20 cellular contexts compared by ENCODE assay signal in the genomic region with DNA sequence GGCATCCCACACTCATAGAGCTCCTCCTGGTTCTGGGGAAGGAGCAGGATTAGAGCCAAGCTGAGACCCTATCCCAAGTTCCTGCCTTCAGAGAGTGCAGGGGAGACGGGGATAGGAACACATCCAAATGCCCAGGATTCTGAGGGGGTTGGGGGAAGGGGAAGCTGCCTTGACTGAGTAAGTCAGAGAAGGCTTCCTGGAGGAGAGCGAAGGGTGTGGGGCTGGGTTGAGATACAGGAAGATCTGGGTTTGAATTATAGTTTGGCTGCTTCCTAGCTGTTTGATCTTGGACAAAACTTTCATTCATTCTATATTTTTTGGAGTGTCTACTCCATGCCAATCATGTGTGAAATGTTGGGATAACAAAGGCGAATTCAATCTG. TPM values are rescaled to one million over a fixed set of nuclear protein-coding genes. Genes with fewer than 3 reads are reported as not detected.
DNase-seq lines count a peak whose midpoint lies in the region; ATAC-seq, FAIRE-seq and TF ChIP-seq lines count a peak whose summit lies in the region.
"Had no signal": no experiment of that assay in that cellular context is flagged by ENCODE, and none has a peak within 500 bp of the region (broad histone marks: within the 10 kb centered on the region; RNA-seq: fewer than 3 reads in every experiment).

No MANE protein-coding gene starts in this region.

- WGBS in H9 (ENCODE audit: extremely low coverage, insufficient read length, low lambda C conversion rate) = no CpG with 5 or more reads among the region's 3 CpGs
- 76% methylated on average over 3 of the region's 3 CpGs for whole genome bisulfite sequencing in K562 (ENCODE audit: insufficient coverage, low coverage, missing lambda C conversion rate)

- H3K9me3 ChIP-seq in H9 (ENCODE audit: control insufficient read depth, low read depth, low read length) (no peaks in the 10 kb centered on the region), K562 (replicated peaks; ENCODE audit: control insufficient read depth, insufficient read depth, low read depth, low read length) (no peaks in the 10 kb centered on the region), neutrophil (no peaks in the 10 kb centered on the region)
- H3K9me3 ChIP-seq: Caco-2, HAP-1 had no signal

- H2BK20ac ChIP-seq in H9 (ENCODE audit: low read depth, low read length, poor library complexity, severe bottlenecking) = no peak overlapping the region

- no peak overlapping the region for H3K23ac ChIP-seq in H9 (ENCODE audit: insufficient read length, low read depth, low read length)

- H2AK5ac ChIP-seq in H9 (ENCODE audit: insufficient read length, low read length) = no peak overlapping the region

- H3T11ph ChIP-seq in H9 (ENCODE audit: low read length) = no peak overlapping the region

- BruUV-seq in K562 (replicated peaks; lab: Mats Ljungman, UMichigan) = no TSS peak

- H4K91ac ChIP-seq in H9 (ENCODE audit: insufficient read length, low read depth, low read length) = no peak overlapping the region

- H3K4me3 ChIP-seq in K562 = no peak overlapping the region
- no peak overlapping the region for H3K4me3 ChIP-seq in neutrophil (ENCODE audit: low read depth in 1 of 2, low read length in 1 of 2)
- H3K4me3 ChIP-seq: HAP-1 had no signal

- H3K9me1 ChIP-seq in K562 (ENCODE audit: control insufficient read depth, insufficient read depth, low read length) = no peaks in the 10 kb centered on the region

- peak overlapping the region; percentile 50 for H3K27ac Mint-ChIP-seq in activated CD4-positive, alpha-beta T cell treated with anti-CD3 and anti-CD28 coated beads, Interleukin-2, amount 10 ng/mL, durations not matched to agents 7 days and 5 days
- no peak overlapping the region for H3K27ac Mint-ChIP-seq in H9

- no peaks in the 10 kb centered on the region for H4K20me1 ChIP-seq in H9 (ENCODE audit: control insufficient read depth, insufficient read depth, insufficient read length)
- H4K20me1 ChIP-seq in K562 (replicated peaks; ENCODE audit: control insufficient read depth, insufficient read depth, low read length) = no peaks in the 10 kb centered on the region

- no peak overlapping the region for H2AFZ ChIP-seq in H9 (ENCODE audit: low read length)
- no peak overlapping the region for H2AFZ ChIP-seq in K562 (ENCODE audit: low read depth, low read length)

- no peak for TF ChIP-seq RAD21 in K562 (CRISPR knock-in tag; conservative IDR thresholded peaks at IDR 0.05 in 1 of 2, IDR thresholded peaks at IDR 0.05 in 1 of 2)

- no peak overlapping the region for H3K9ac ChIP-seq in H9 (ENCODE audit: extremely low read depth, insufficient read length, low read length)
- peak overlapping the region in 1 of 2 experiments; percentile 49; a peak in 1 of 4 replicates for H3K9ac ChIP-seq in K562 (ENCODE audit: insufficient read depth in 1 of 2, low read depth in 2 of 2, low read length in 2 of 2)

- H4K8ac ChIP-seq in H9 (replicated peaks; ENCODE audit: insufficient read length, low read depth, low read length) = no peak overlapping the region

- H3K27me3 ChIP-seq in H9 (ENCODE audit: insufficient read depth, low read length) (no peaks in the 10 kb centered on the region), K562 (ENCODE audit: control insufficient read depth in 2 of 2, insufficient read depth in 2 of 2, low read length in 2 of 2) (no peaks in the 10 kb centered on the region), neutrophil (peaks cover 19% of the 10 kb centered on the region)

- H3K14ac ChIP-seq in H9 (ENCODE audit: insufficient read depth, low read length) = no peak overlapping the region

- H3K27me3 Mint-ChIP-seq in activated CD4-positive, alpha-beta T cell treated with anti-CD3 and anti-CD28 coated beads, Interleukin-2, amount 10 ng/mL, durations not matched to agents 7 days and 5 days = no peaks in the 10 kb centered on the region
- peaks cover 27% of the 10 kb centered on the region for H3K27me3 Mint-ChIP-seq in H9 (ENCODE audit: low read depth)

- H4K5ac ChIP-seq in H9 (ENCODE audit: insufficient read length, low read depth, low read length) = no peak overlapping the region

- H3K4me1 ChIP-seq in H9 (ENCODE audit: insufficient read depth, low read length) = no peaks in the 10 kb centered on the region; the same call in 1 of the 2 replicates
- H3K4me1 ChIP-seq in K562 (replicated peaks in 1 of 2; ENCODE audit: control insufficient read depth in 2 of 2, insufficient read depth in 2 of 2, low read length in 2 of 2) = peaks cover 13 to 14% of the 10 kb centered on the region in 2 experiments; a peak in 4 of 5 replicates
- H3K4me1 ChIP-seq in neutrophil (ENCODE audit: control insufficient read depth in 1 of 2, insufficient read depth in 1 of 2, low read depth in 1 of 2, low read length in 1 of 2) = peaks cover 42 to 46% of the 10 kb centered on the region in 2 experiments

- H3K23me2 ChIP-seq in H9 (ENCODE audit: insufficient read length, low read depth, low read length, poor library complexity, severe bottlenecking) = peaks cover 5% of the 10 kb centered on the region

- H2BK15ac ChIP-seq in H9 (ENCODE audit: low read depth, low read length) = no peak overlapping the region

- ATAC-seq in K562 (no peak), HG02870 (IDR thresholded peaks at IDR 0.05; ENCODE audit: unreplicated experiment) (no peak)
- ATAC-seq: Panc1, Right ventricle myocardium inferior had no signal

- H3K79me1 ChIP-seq in H9 (ENCODE audit: insufficient read depth, low read depth, low read length, poor library complexity, severe bottlenecking) = no peaks in the 10 kb centered on the region

- no peak overlapping the region for H2BK120ac ChIP-seq in H9 (ENCODE audit: low read depth, low read length, poor library complexity, severe bottlenecking)

- CTCF ChIA-PET in activated CD4-positive, alpha-beta T cell treated with anti-CD3 and anti-CD28 coated beads, Interleukin-2, amount 10 ng/mL, durations not matched to agents 7 days and 5 days (lab: Charles Lee) = interaction anchor here (0.5 to 3.4 kb wide), 4 partner anchors 10 to 707 kb away, joined by 3 to 13 read pairs (median 3); no protein-coding TSS in a partner anchor
- CTCF ChIA-PET in K562 (lab: Yijun Ruan, JAX; ENCODE audit: low intra/inter-chr PET ratio) = no interaction called here

- H3K4me3 Mint-ChIP-seq in activated CD4-positive, alpha-beta T cell treated with anti-CD3 and anti-CD28 coated beads, Interleukin-2, amount 10 ng/mL, durations not matched to agents 7 days and 5 days = no peak overlapping the region
- H3K4me3 Mint-ChIP-seq in H9 = peak overlapping the region in 1 of 2 experiments; percentile 47; a peak in 2 of 5 replicates

- POLR2A ChIA-PET in activated CD4-positive, alpha-beta T cell treated with anti-CD3 and anti-CD28 coated beads, Interleukin-2, amount 10 ng/mL, durations not matched to agents 7 days and 5 days (lab: Charles Lee) = no interaction called here
- POLR2A ChIA-PET in K562 (lab: Yijun Ruan, JAX) = interaction anchor here (0.5 to 1.5 kb wide), 10 partner anchors 10 to 1288 kb away, joined by 3 to 5 read pairs (median 3); no protein-coding TSS in a partner anchor

- H3K79me2 ChIP-seq in H9 (ENCODE audit: insufficient read depth, low read length) (no peaks in the 10 kb centered on the region), K562 (ENCODE audit: control insufficient read depth, insufficient read depth, low read length) (no peaks in the 10 kb centered on the region)

- H3K27ac ChIP-seq in H9 (ENCODE audit: insufficient read length, low read depth, low read length) = no peak overlapping the region
- no peak overlapping the region for H3K27ac ChIP-seq in K562 (ENCODE audit: extremely low read depth, low read depth, low read length)
- H3K27ac ChIP-seq in neutrophil = peak overlapping the region; percentile 67

- H3K56ac ChIP-seq in H9 (ENCODE audit: insufficient read length, low read depth, low read length) = no peak overlapping the region

- TF ChIP-seq POLR2A in K562 (conservative IDR thresholded peaks at IDR 0.05) = no peak

- in situ Hi-C loops in K562 (cut with MboI) = no loop called here

- no peak for DNase-seq in activated CD4-positive, alpha-beta T cell treated with anti-CD3 and anti-CD28 coated beads, Interleukin-2, amount 10 ng/mL, durations not matched to agents 7 days and 5 days
- no peak for DNase-seq in activated CD4-positive, alpha-beta T cell treated with anti-CD3 and anti-CD28 coated beads, Interleukin-2, amount 50 U/mL, for 1 hour
- DNase-seq in H9 (no peak), K562 (ENCODE audit: extremely low read depth in 1 of 4, low spot score in 3 of 4) (no peak), occipital lobe (lab: John Stamatoyannopoulos, UW) (no peak)
- DNase-seq in stimulated activated naive CD4-positive, alpha-beta T cell treated with Interleukin-2 at 50 U/mL for 16 hours (lab: John Stamatoyannopoulos, UW) = no peak
- DNase-seq: 8988T, Caco-2, DMS153, IMR-90, NCI-H1105, NCI-H1694, NCI-H510A treated with DMSO at 0.1 percent for 48 hours had no signal

- H2BK12ac ChIP-seq in H9 (ENCODE audit: insufficient read length, low read depth, low read length) = no peak overlapping the region

- H3K4me1 Mint-ChIP-seq in activated CD4-positive, alpha-beta T cell treated with anti-CD3 and anti-CD28 coated beads, Interleukin-2, amount 10 ng/mL, durations not matched to agents 7 days and 5 days = peaks cover 28% of the 10 kb centered on the region
- peaks cover 34 to 54% of the 10 kb centered on the region in 2 experiments for H3K4me1 Mint-ChIP-seq in H9

- H3K36me3 Mint-ChIP-seq in activated CD4-positive, alpha-beta T cell treated with anti-CD3 and anti-CD28 coated beads, Interleukin-2, amount 10 ng/mL, durations not matched to agents 7 days and 5 days (ENCODE audit: low read depth) = no peaks in the 10 kb centered on the region
- H3K36me3 Mint-ChIP-seq in H9 (ENCODE audit: insufficient read depth in 1 of 3, low read depth in 3 of 3) = no peaks in the 10 kb centered on the region; a peak in 1 of 7 replicates

- intact Hi-C loops in K562 (cut with micrococcal nuclease) = no loop called here

- H3K36me3 ChIP-seq in K562 (ENCODE audit: control insufficient read depth, insufficient read depth, low read length) (no peaks in the 10 kb centered on the region), neutrophil (no peaks in the 10 kb centered on the region)
- H3K36me3 ChIP-seq: HAP-1 had no signal

- H3K9me3 Mint-ChIP-seq in activated CD4-positive, alpha-beta T cell treated with anti-CD3 and anti-CD28 coated beads, Interleukin-2, amount 10 ng/mL, durations not matched to agents 7 days and 5 days = no peaks in the 10 kb centered on the region
- no peaks in the 10 kb centered on the region for H3K9me3 Mint-ChIP-seq in H9

- TF ChIP-seq EP300 in K562 (IDR thresholded peaks at IDR 0.05; ENCODE audit: low read length) = no peak

- H2BK5ac ChIP-seq in H9 (ENCODE audit: insufficient read length, low read length) = no peak overlapping the region

- H3K4ac ChIP-seq in H9 (ENCODE audit: low read depth, low read length) = no peak overlapping the region

- no peak overlapping the region for H3K4me2 ChIP-seq in H9 (ENCODE audit: insufficient read depth, insufficient read length, low read length)
- no peak overlapping the region for H3K4me2 ChIP-seq in K562 (ENCODE audit: insufficient read depth, low read length)

- TF ChIP-seq CTCF in H9 (conservative IDR thresholded peaks at IDR 0.05) (no peak), K562 (IDR thresholded peaks at IDR 0.05 in 2 of 3, conservative IDR thresholded peaks at IDR 0.05 in 1 of 3; ENCODE audit: insufficient read depth in 2 of 3, low read depth in 1 of 3, low read length in 3 of 3) (no peak), neutrophil (IDR thresholded peaks at IDR 0.05) (no peak)

- no peak for FAIRE-seq in K562 (lab: Jason Lieb, UNC)

- peak overlapping the region; percentile 27 for H3K18ac ChIP-seq in H9 (ENCODE audit: insufficient read length, low read depth, low read length)

RNA-seq across cellular contexts. Expression of gene AQP2, which starts 8.0 kb away (rescaled TPM):
- total RNA-seq in activated CD4-positive, alpha-beta T cell treated with anti-CD3 and anti-CD28 coated beads, Interleukin-2, amount 10 ng/mL, durations not matched to agents 7 days and 5 days = not detected
- total RNA-seq in H9 (2021) (not detected in 2 replicates), K562 (2014; rRNA removed) (not detected in 2 replicates), K562 (2014; rRNA removed; fragmentation: Illumina TruSeq; extraction: Trizol) (not detected in 2 replicates), K562 (2015; rRNA removed; fragmentation: Illumina TruSeq; extraction: Trizol) (not detected in 2 replicates), K562 (2021) (not detected in 2 replicates), occipital lobe (not detected)
- not detected in 2 replicates for total RNA-seq in K562 (2011; cell fraction: chromatin; rRNA removed; ENCODE audit: low replicate concordance)
- total RNA-seq in K562 (2011; cell fraction: nucleolus; rRNA removed) = not detected in 2 replicates
- total RNA-seq in K562 (2011; cell fraction: nucleoplasm; rRNA removed) = not detected in 2 replicates
- polyA plus RNA-seq in K562 (2011; rRNA removed) (not detected in 2 replicates), K562 (2014; fragmentation: Illumina TruSeq; extraction: Trizol) (not detected in 2 replicates), K562 (2014; fragmentation: Nextera tagmentation; extraction: Ambion mirVana) (not detected), K562 (2014; rRNA removed) (not detected in 2 replicates)
- polyA plus RNA-seq in K562 (2011; cell fraction: cytosol; rRNA removed) = not detected in 2 replicates
- polyA plus RNA-seq in K562 (2011; cell fraction: nucleus; rRNA removed) = not detected in 2 replicates
- not detected in 2 replicates for polyA plus RNA-seq in K562 (2012)
- not detected in 2 replicates for polyA minus RNA-seq in K562 (2011; rRNA and poly(A)+ RNA removed)
- polyA minus RNA-seq in K562 (2011; cell fraction: cytosol; rRNA and poly(A)+ RNA removed) = not detected in 2 replicates
- polyA minus RNA-seq in K562 (2011; cell fraction: nucleus; rRNA and poly(A)+ RNA removed) = not detected in 2 replicates
- total RNA-seq: Caco-2, IMR-90, LHCN-M2, Right ventricle myocardium inferior had no signal
- polyA plus RNA-seq: BJ, IMR-90 had no signal

RNA-seq across cellular contexts. Expression of gene AQP5, which starts 19.2 kb away (rescaled TPM):
- not detected for total RNA-seq in activated CD4-positive, alpha-beta T cell treated with anti-CD3 and anti-CD28 coated beads, Interleukin-2, amount 10 ng/mL, durations not matched to agents 7 days and 5 days
- total RNA-seq in H9 (2021) (2.5 and 2.8 TPM in 2 replicates), K562 (2014; rRNA removed) (not detected in 2 replicates), K562 (2014; rRNA removed; fragmentation: Illumina TruSeq; extraction: Trizol) (not detected in 2 replicates), K562 (2015; rRNA removed; fragmentation: Illumina TruSeq; extraction: Trizol) (not detected in 2 replicates), K562 (2021) (not detected in 2 replicates), occipital lobe (0.62 TPM)
- total RNA-seq in K562 (2011; cell fraction: chromatin; rRNA removed; ENCODE audit: low replicate concordance) = not detected in 2 replicates
- total RNA-seq in K562 (2011; cell fraction: nucleolus; rRNA removed) = not detected in 2 replicates
- total RNA-seq in K562 (2011; cell fraction: nucleoplasm; rRNA removed) = not detected in 2 replicates
- polyA plus RNA-seq in K562 (2011; rRNA removed) (not detected in 2 replicates), K562 (2014; fragmentation: Illumina TruSeq; extraction: Trizol) (not detected in 2 replicates), K562 (2014; fragmentation: Nextera tagmentation; extraction: Ambion mirVana) (not detected), K562 (2014; rRNA removed) (not detected in 2 replicates)
- polyA plus RNA-seq in K562 (2011; cell fraction: cytosol; rRNA removed) = not detected in 2 replicates
- polyA plus RNA-seq in K562 (2011; cell fraction: nucleus; rRNA removed) = not detected in 2 replicates
- not detected in 2 replicates for polyA plus RNA-seq in K562 (2012)
- polyA minus RNA-seq in K562 (2011; rRNA and poly(A)+ RNA removed) = not detected in 2 replicates
- not detected in 2 replicates for polyA minus RNA-seq in K562 (2011; cell fraction: cytosol; rRNA and poly(A)+ RNA removed)
- not detected in 2 replicates for polyA minus RNA-seq in K562 (2011; cell fraction: nucleus; rRNA and poly(A)+ RNA removed)
- total RNA-seq: Caco-2, IMR-90 had no signal
- polyA plus RNA-seq: BJ, IMR-90 had no signal

RNA-seq across cellular contexts. Expression of gene AQP6, which starts 30.2 kb away (rescaled TPM):
- not detected for total RNA-seq in activated CD4-positive, alpha-beta T cell treated with anti-CD3 and anti-CD28 coated beads, Interleukin-2, amount 10 ng/mL, durations not matched to agents 7 days and 5 days
- 0.09 and 0.11 TPM in 2 replicates for total RNA-seq in H9 (2021)
- total RNA-seq in K562 (2011; cell fraction: chromatin; rRNA removed; ENCODE audit: low replicate concordance) = 0.09 and 0.14 TPM in 2 replicates
- total RNA-seq in K562 (2011; cell fraction: nucleolus; rRNA removed) = not detected in 2 replicates
- total RNA-seq in K562 (2011; cell fraction: nucleoplasm; rRNA removed) = not detected in 2 replicates
- total RNA-seq in K562 (2014; rRNA removed) = 0.05 TPM in 1 of 2 replicates, not detected in the other
- total RNA-seq in K562 (2014; rRNA removed; fragmentation: Illumina TruSeq; extraction: Trizol) = not detected in 2 replicates
- total RNA-seq in K562 (2015; rRNA removed; fragmentation: Illumina TruSeq; extraction: Trizol) = not detected in 2 replicates
- total RNA-seq in K562 (2021) = not detected in 2 replicates
- polyA plus RNA-seq in K562 (2011; rRNA removed) = not detected in 2 replicates
- polyA plus RNA-seq in K562 (2011; cell fraction: cytosol; rRNA removed) = 0.01 TPM in 1 of 2 replicates, not detected in the other
- 0.17 TPM in 1 of 2 replicates, not detected in the other for polyA plus RNA-seq in K562 (2011; cell fraction: nucleus; rRNA removed)
- 0.04 TPM in 1 of 2 replicates, not detected in the other for polyA plus RNA-seq in K562 (2012)
- polyA plus RNA-seq in K562 (2014; fragmentation: Illumina TruSeq; extraction: Trizol) = not detected in 2 replicates
- polyA plus RNA-seq in K562 (2014; fragmentation: Nextera tagmentation; extraction: Ambion mirVana) = not detected
- polyA plus RNA-seq in K562 (2014; rRNA removed) = 0.12 TPM in 1 of 2 replicates, not detected in the other
- not detected in 2 replicates for polyA minus RNA-seq in K562 (2011; rRNA and poly(A)+ RNA removed)
- polyA minus RNA-seq in K562 (2011; cell fraction: cytosol; rRNA and poly(A)+ RNA removed) = not detected in 2 replicates
- polyA minus RNA-seq in K562 (2011; cell fraction: nucleus; rRNA and poly(A)+ RNA removed) = not detected in 2 replicates
- 0.62 TPM for total RNA-seq in occipital lobe
- total RNA-seq: Caco-2, IMR-90, LHCN-M2, Right ventricle myocardium inferior had no signal
- polyA plus RNA-seq: BJ, IMR-90 had no signal

RNA-seq across cellular contexts. Expression of gene FAIM2, which starts 38.8 kb away (rescaled TPM):
- total RNA-seq in activated CD4-positive, alpha-beta T cell treated with anti-CD3 and anti-CD28 coated beads, Interleukin-2, amount 10 ng/mL, durations not matched to agents 7 days and 5 days = under 1 TPM; 0.33 to 0.50 TPM
- 0.22 and 0.42 TPM in 2 replicates for total RNA-seq in H9 (2021)
- not detected in 2 replicates for total RNA-seq in K562 (2011; cell fraction: chromatin; rRNA removed; ENCODE audit: low replicate concordance)
- not detected in 2 replicates for total RNA-seq in K562 (2011; cell fraction: nucleolus; rRNA removed)
- total RNA-seq in K562 (2011; cell fraction: nucleoplasm; rRNA removed) = 0.15 TPM in 1 of 2 replicates, not detected in the other
- not detected in 2 replicates for total RNA-seq in K562 (2014; rRNA removed)
- total RNA-seq in K562 (2014; rRNA removed; fragmentation: Illumina TruSeq; extraction: Trizol) = not detected in 2 replicates
- not detected in 2 replicates for total RNA-seq in K562 (2015; rRNA removed; fragmentation: Illumina TruSeq; extraction: Trizol)
- total RNA-seq in K562 (2021) = not detected in 2 replicates
- not detected in 2 replicates for polyA plus RNA-seq in K562 (2011; rRNA removed)
- polyA plus RNA-seq in K562 (2011; cell fraction: cytosol; rRNA removed) = 0.07 and 0.76 TPM in 2 replicates
- polyA plus RNA-seq in K562 (2011; cell fraction: nucleus; rRNA removed) = not detected in 2 replicates
- 0.09 and 0.17 TPM in 2 replicates for polyA plus RNA-seq in K562 (2012)
- not detected in 2 replicates for polyA plus RNA-seq in K562 (2014; fragmentation: Illumina TruSeq; extraction: Trizol)
- polyA plus RNA-seq in K562 (2014; fragmentation: Nextera tagmentation; extraction: Ambion mirVana) = under 1 TPM in 1 of 2 experiments, not detected in 1; 0.10 TPM
- polyA plus RNA-seq in K562 (2014; rRNA removed) = 0.01 TPM in 1 of 2 replicates, not detected in the other
- polyA minus RNA-seq in K562 (2011; rRNA and poly(A)+ RNA removed) = not detected in 2 replicates
- polyA minus RNA-seq in K562 (2011; cell fraction: cytosol; rRNA and poly(A)+ RNA removed) = not detected in 2 replicates
- not detected in 2 replicates for polyA minus RNA-seq in K562 (2011; cell fraction: nucleus; rRNA and poly(A)+ RNA removed)
- 22.3 TPM for total RNA-seq in occipital lobe
